Comparison of ENCODE assay signal across 8 cellular contexts in genomic region chr6:139124887-139125672, GRCh38. TPM values are rescaled to one million over a fixed set of nuclear protein-coding genes. Genes with fewer than 3 reads are reported as not detected.
DNase-seq lines count a peak whose midpoint lies in the region; ATAC-seq lines count a peak whose summit lies in the region.

No MANE protein-coding gene starts in this region.

- intact Hi-C loops in left ventricle myocardium superior (cut with micrococcal nuclease): loop anchor here (10.0 kb wide), 1 partner anchor 230 kb away; no protein-coding TSS in a partner anchor

- peak; percentile 100 for ATAC-seq in GM19467 (IDR thresholded peaks at IDR 0.05; ENCODE audit: unreplicated experiment)
- ATAC-seq in HG03520 (IDR thresholded peaks at IDR 0.05; ENCODE audit: unreplicated experiment): peak; percentile 100
- peak; percentile 99 for ATAC-seq in left ventricle myocardium superior

- peak; percentile 16 for DNase-seq in Caki2 (ENCODE audit: low read depth)
- DNase-seq in RPMI8226: peak; percentile 80
- peak; percentile 73 for DNase-seq in activated effector memory CD4-positive, alpha-beta T cell treated with Interleukin-2 at 50 U/mL for 16 hours
- DNase-seq in left ventricle myocardium superior: peak; percentile 60
- peak; percentile 81 for DNase-seq in stimulated activated CD4-positive, alpha-beta T cell treated with anti-CD3 and anti-CD28 coated beads, Interleukin-15, amount 100 ng/mL, for 24 hours
- no peak for DNase-seq in NCI-H510A (lab: John Stamatoyannopoulos, UW)

- in situ Hi-C loops in Caki2 (cut with HindIII; ENCODE audit: low pct_unique_long_range_greater_than_20kb, low sequenced_read_pairs): no loop called here

RNA-seq across cellular contexts. Expression of gene HECA, which starts 9.8 kb away (rescaled TPM):
- total RNA-seq in Caki2 (2014; rRNA removed; shearing (Covaris generic); ENCODE audit: low replicate concordance): 5.2 TPM in 2 replicates
- 63.3 TPM for total RNA-seq in left ventricle myocardium superior

Comparison
In these comparisons a context has a peak if more than half of its experiments do, and no peak if none do; other contexts are left out.
1. RNA of gene HECA, which starts 9.8 kb away (total RNA-seq): 63.3 TPM in left ventricle myocardium superior (single experiment); 5.2 TPM in Caki2; every median in the first group is over 10 times any median in the second.
2. Peak in every context shown above with its lines, with median percentiles within 50 percentile points of each other: ATAC-seq.